In the genomic region with DNA sequence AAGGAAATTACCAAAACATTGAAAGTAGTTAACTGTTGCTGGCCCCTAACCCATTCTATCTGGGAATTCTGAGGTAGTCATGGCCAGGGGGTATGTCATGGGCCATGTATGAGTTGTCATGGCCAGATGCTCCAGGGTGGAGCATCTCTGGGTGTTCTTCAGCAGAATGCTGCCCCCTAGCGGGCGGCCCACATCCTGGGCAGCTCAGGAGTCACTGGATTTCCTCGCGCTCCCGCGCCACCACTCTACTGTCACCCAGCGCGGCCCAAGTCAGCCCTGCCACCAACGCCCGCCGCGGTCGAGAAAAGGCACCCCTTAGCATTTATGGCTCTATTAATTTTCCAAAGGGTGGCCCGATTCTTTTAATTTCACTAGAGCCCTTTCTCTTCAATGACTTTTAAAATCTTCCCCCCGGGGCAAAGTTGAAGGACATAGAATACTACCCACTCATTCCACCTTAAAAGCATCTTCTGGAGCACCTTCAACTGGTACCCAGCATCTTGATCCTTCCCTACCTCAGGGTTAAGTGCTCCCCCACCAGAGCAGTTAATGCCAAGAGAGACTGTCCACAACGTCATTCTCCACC, we compare ENCODE assay signal across 8 cellular contexts. TPM values are rescaled to one million over a fixed set of nuclear protein-coding genes. Genes with fewer than 3 reads are reported as not detected.
A peak's percentile ranks its signal among the peaks of the same experiment; 100 is the strongest.
DNase-seq lines count a peak whose midpoint lies in the region; ATAC-seq and TF ChIP-seq lines count a peak whose summit lies in the region.

No MANE protein-coding gene starts in this region.

- ATAC-seq in GM21529 (IDR thresholded peaks at IDR 0.05; ENCODE audit: unreplicated experiment) (peak; percentile 82), lower lobe of right lung (peak; percentile 33 to 76)

- TF ChIP-seq POLR2A in breast epithelium (IDR thresholded peaks at IDR 0.05): no peak

- H3K4me1 ChIP-seq in breast epithelium (no peaks in the 10 kb centered on the region), lower lobe of right lung (peaks cover 23% of the 10 kb centered on the region)

- TF ChIP-seq CTCF in breast epithelium (IDR thresholded peaks at IDR 0.05) (peak; percentile 26 to 32 (median 32)), lower lobe of right lung (IDR thresholded peaks at IDR 0.05) (peak; percentile 73), type B pancreatic cell (conservative IDR thresholded peaks at IDR 0.05) (peak; percentile 78)

- H3K36me3 ChIP-seq in breast epithelium: no peaks in the 10 kb centered on the region
- H3K36me3 ChIP-seq in lower lobe of right lung: no peaks in the 10 kb centered on the region

- no peaks in the 10 kb centered on the region for H3K27me3 ChIP-seq in breast epithelium
- H3K27me3 ChIP-seq in lower lobe of right lung (ENCODE audit: low read depth): no peaks in the 10 kb centered on the region

- peaks cover 5% of the 10 kb centered on the region for H3K9me3 Mint-ChIP-seq in type B pancreatic cell

- H3K27ac ChIP-seq in breast epithelium: no peak overlapping the region
- H3K27ac ChIP-seq in lower lobe of right lung: no peak overlapping the region

- peaks cover 7% of the 10 kb centered on the region for H3K27me3 Mint-ChIP-seq in type B pancreatic cell

- H3K9me3 ChIP-seq in breast epithelium (no peaks in the 10 kb centered on the region), lower lobe of right lung (no peaks in the 10 kb centered on the region)

- peaks cover 26% of the 10 kb centered on the region for H3K4me1 Mint-ChIP-seq in type B pancreatic cell (ENCODE audit: unreplicated experiment)

- H3K27ac Mint-ChIP-seq in type B pancreatic cell: no peak overlapping the region

- H3K4me3 ChIP-seq in breast epithelium: no peak overlapping the region
- H3K4me3 ChIP-seq in lower lobe of right lung: no peak overlapping the region

- intact Hi-C loops in breast epithelium (cut with DNase I; ENCODE audit: low total_unique reads): no loop called here
- intact Hi-C loops in lower lobe of right lung (cut with DNase I): loop anchor here (5.0 to 10.0 kb wide), 2 partner anchors 217 to 235 kb away; no protein-coding TSS in a partner anchor

- peak; percentile 58 for DNase-seq in EH (ENCODE audit: low read depth)
- peak; percentile 47 for DNase-seq in HT-29 (ENCODE audit: low spot score)
- peak; percentile 20 to 69 (median 53) for DNase-seq in T-helper 2 cell
- DNase-seq in breast epithelium (ENCODE audit: low spot score in 2 of 2): no peak
- peak; percentile 84 for DNase-seq in lower lobe of right lung
- no peak for DNase-seq in type B pancreatic cell (ENCODE audit: extremely low spot score, unreplicated experiment)
- DNase-seq in NCI-H1105 (lab: John Stamatoyannopoulos, UW): no peak

- H3K4me3 Mint-ChIP-seq in type B pancreatic cell: no peak overlapping the region

- no peaks in the 10 kb centered on the region for H3K36me3 Mint-ChIP-seq in type B pancreatic cell

RNA-seq across cellular contexts. Expression of a gene that starts 41.6 kb away (rescaled TPM):
- 76.0 and 83.9 TPM in 2 replicates for total RNA-seq in HT-29 (2014; rRNA removed; shearing (Covaris generic))
- total RNA-seq in breast epithelium: 100 to 1,000 TPM in 1 of 3 donors, 10 to 100 TPM in 2; 19.3 to 131 (median 95.4) TPM
- total RNA-seq in lower lobe of right lung: 65.8 TPM
- 81.8 and 158 TPM in 2 replicates for total RNA-seq in type B pancreatic cell (ENCODE audit: low replicate concordance)

Comparison
In these comparisons a context has a peak if more than half of its experiments do, and no peak if none do; other contexts are left out.
1. DNase-seq: peak in EH (single experiment), HT-29 (single experiment), T-helper 2 cell (5 of 5) and lower lobe of right lung (single experiment); none in breast epithelium (0 of 2), type B pancreatic cell (single experiment) and NCI-H1105 (single experiment).
2. Peak in every context shown above with its lines, with median percentiles within 50 percentile points of each other: CTCF ChIP-seq.